In the genomic region with DNA sequence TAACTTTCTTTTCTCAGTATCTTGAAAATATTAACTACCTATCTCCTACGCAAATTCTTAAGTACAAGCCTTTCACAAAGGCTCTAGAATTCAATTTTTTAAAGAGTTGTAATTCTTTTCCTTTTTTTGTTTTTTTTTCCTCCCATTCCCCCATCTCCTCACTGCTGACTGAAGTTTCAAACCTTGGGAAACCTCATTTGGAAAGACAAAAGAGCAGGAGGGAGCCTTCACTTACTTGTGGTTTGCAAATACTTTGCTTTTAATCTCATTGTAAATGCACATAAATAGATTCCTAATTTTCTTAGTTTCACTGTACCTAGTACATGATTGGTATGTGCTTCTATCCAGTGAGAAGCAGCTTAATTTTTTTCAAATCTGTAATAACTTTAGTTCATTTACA, we compare ENCODE assay signal across 35 cellular contexts. TPM values are rescaled to one million over a fixed set of nuclear protein-coding genes. Genes with fewer than 3 reads are reported as not detected.
"Had no signal": no experiment of that assay in that cellular context is flagged by ENCODE, and none has a peak within 500 bp of the region (broad histone marks: within the 10 kb centered on the region; RNA-seq: fewer than 3 reads in every experiment).

No MANE protein-coding gene starts in this region.

- H3K4me1 ChIP-seq: adrenal gland, body of pancreas, breast epithelium, SJCRH30 had no signal

- H3K4me3 Mint-ChIP-seq: activated CD4-positive, alpha-beta memory T cell treated with anti-CD3 and anti-CD28 coated beads for 36 hours; activated naive CD4-positive, alpha-beta T cell treated with anti-CD3 and anti-CD28 coated beads for 36 hours; activated T-cell treated with anti-CD3 and anti-CD28 coated beads, Interleukin-2, amount 50 U/mL, for 4 hours; activated T-helper 1 cell treated with anti-CD3 and anti-CD28 coated beads, Interleukin-12 subunit alpha, Interleukin-12 subunit beta, Interleukin-2, Interleukin-4 antibody, amounts not matched to agents 30 ng/mL and 10 ng/mL and 1 ng/mL, durations not matched to agents 14 hours and 24 hours and 36 hours; T-helper 1 cell treated with Interleukin-12 subunit alpha and Interleukin-12 subunit beta and Interleukin-4 antibody, amounts not matched to agents 30 μg/mL and 1 μg/mL, for 36 hours; T-helper 2 cell treated with Interferon-gamma antibody and Interleukin-4, amounts not matched to agents 5 μg/mL and 100 μg/mL, for 36 hours had no signal

- H3K27me3 ChIP-seq: adrenal gland, body of pancreas, breast epithelium, SJCRH30 had no signal

- H3K4me3 ChIP-seq: adrenal gland, body of pancreas, breast epithelium, PC-9, SJCRH30, SK-N-MC had no signal

- H3K36me3 Mint-ChIP-seq: activated CD4-positive, alpha-beta memory T cell treated with anti-CD3 and anti-CD28 coated beads for 36 hours had no signal

- H3K9me3 Mint-ChIP-seq: activated CD4-positive, alpha-beta memory T cell treated with anti-CD3 and anti-CD28 coated beads for 36 hours; activated naive CD4-positive, alpha-beta T cell treated with anti-CD3 and anti-CD28 coated beads for 36 hours had no signal

- H3K9me3 ChIP-seq: adrenal gland, breast epithelium, SJCRH30 had no signal

- H3K27ac Mint-ChIP-seq: activated CD4-positive, alpha-beta memory T cell treated with anti-CD3 and anti-CD28 coated beads for 36 hours; activated naive CD4-positive, alpha-beta T cell treated with anti-CD3 and anti-CD28 coated beads for 36 hours; activated naive CD4-positive, alpha-beta T cell treated with anti-CD3 and anti-CD28 coated beads, Interleukin-2, amount 50 U/mL, for 72 hours; activated T-helper 1 cell treated with anti-CD3 and anti-CD28 coated beads, Interleukin-12 subunit alpha, Interleukin-12 subunit beta, Interleukin-2, Interleukin-4 antibody, amounts not matched to agents 30 ng/mL and 10 ng/mL and 1 ng/mL, durations not matched to agents 14 hours and 24 hours and 36 hours; T-helper 1 cell treated with Interleukin-12 subunit alpha and Interleukin-12 subunit beta and Interleukin-4 antibody, amounts not matched to agents 30 μg/mL and 1 μg/mL, for 36 hours; T-helper 2 cell treated with Interferon-gamma antibody and Interleukin-4, amounts not matched to agents 5 μg/mL and 100 μg/mL, for 36 hours had no signal

- ATAC-seq: activated CD4-positive, CD25-positive, alpha-beta regulatory T cell treated with anti-CD3 and anti-CD28 coated beads, Interleukin-2, amount 50 U/mL, for 24 hours; activated naive CD4-positive, alpha-beta T cell treated with anti-CD3 and anti-CD28 coated beads, Interleukin-2, amount 50 U/mL, for 72 hours; activated T-cell treated with anti-CD3 and anti-CD28 coated beads, Interleukin-2, amount 50 U/mL, for 4 hours; body of pancreas; Right ventricle myocardium inferior had no signal

- H3K27ac ChIP-seq: adrenal gland, body of pancreas, breast epithelium, PC-9, RWPE1, SJCRH30, SK-N-MC had no signal

- H3K36me3 ChIP-seq: adrenal gland, breast epithelium, SJCRH30 had no signal

- DNase-seq: activated CD4-positive, alpha-beta memory T cell treated with anti-CD3 and anti-CD28 coated beads for 36 hours; activated CD4-positive, alpha-beta T cell treated with anti-CD3 and anti-CD28 coated beads for 4 hours; activated CD4-positive, alpha-beta T cell treated with anti-CD3 and anti-CD28 coated beads, Interleukin-2, amount 50 U/mL, for 1 hour; activated CD8-positive, alpha-beta memory T cell treated with anti-CD3 and anti-CD28 coated beads, Interleukin-2, amount 50 U/mL, for 4 hours; activated gamma-delta T cell treated with Interleukin-2 at 50 U/mL for 16 hours; activated naive CD4-positive, alpha-beta T cell treated with anti-CD3 and anti-CD28 coated beads for 36 hours; activated T-cell treated with anti-CD3 and anti-CD28 coated beads for 4 hours; activated T-cell treated with anti-CD3 and anti-CD28 coated beads, Interleukin-2, amount 50 U/mL, for 4 hours; adrenal gland; body of pancreas; NCI-H1092 treated with DMSO at 0.1 percent for 48 hours; NCI-H1417; NCI-H146; NCI-H187; NCI-H2029 treated with DMSO at 0.1 percent for 48 hours; NCI-H2107; NCI-H2171; NCI-H510A; NCI-H526; NCI-H748 treated with DMSO at 0.1 percent for 48 hours; NK-92 treated with Interleukin-12 subunit alpha and Interleukin-12 subunit beta, amount 100 ng/mL, for 24 hours; PC-9; SJCRH30 had no signal

RNA-seq across cellular contexts. Expression of a gene that starts 15.8 kb away (rescaled TPM):
- total RNA-seq: activated naive CD4-positive, alpha-beta T cell treated with anti-CD3 and anti-CD28 coated beads for 36 hours; activated T-helper 1 cell treated with anti-CD3 and anti-CD28 coated beads, Interleukin-12 subunit alpha, Interleukin-12 subunit beta, Interleukin-2, Interleukin-4 antibody, amounts not matched to agents 30 ng/mL and 10 ng/mL and 1 ng/mL, durations not matched to agents 14 hours and 24 hours and 36 hours; astrocyte; M059J; OCI-LY7; PC-9; SJCRH30 had no signal
